In genomic region chr6:164336455-164336854, GRCh38 we compare ENCODE assay signal across 5 cellular contexts.
"Had no signal": no experiment of that assay in that cellular context is flagged by ENCODE, and none has a peak within 500 bp of the region (broad histone marks: within the 10 kb centered on the region; RNA-seq: fewer than 3 reads in every experiment).

No MANE protein-coding gene starts in this region.

- H3K36me3 ChIP-seq: HAP-1 had no signal

- H3K4me3 ChIP-seq: HAP-1 had no signal

- H3K4me2 ChIP-seq: KMS-11 had no signal

- H3K4me1 ChIP-seq: HAP-1 had no signal

- H3K27ac ChIP-seq: KMS-11 had no signal

- DNase-seq: GOT3, IMR-90, KBM-7 had no signal
